In genomic region chr4:119501740-119502139, GRCh38 we compare ENCODE assay signal across 29 cellular contexts.
"Had no signal": no experiment of that assay in that cellular context is flagged by ENCODE, and none has a peak within 500 bp of the region (broad histone marks: within the 10 kb centered on the region; RNA-seq: fewer than 3 reads in every experiment).

No MANE protein-coding gene starts in this region.

- H3K4me1 ChIP-seq: breast epithelium, esophagus squamous epithelium, heart right ventricle had no signal

- H3K9me3 Mint-ChIP-seq: activated CD4-positive, alpha-beta memory T cell treated with anti-CD3 and anti-CD28 coated beads for 36 hours; activated CD4-positive, alpha-beta T cell treated with anti-CD3 and anti-CD28 coated beads, Interleukin-2, amount 10 ng/mL, durations not matched to agents 24 days and 14 days; activated naive CD4-positive, alpha-beta T cell treated with anti-CD3 and anti-CD28 coated beads, Interleukin-2, amount 10 ng/mL, durations not matched to agents 7 days and 5 days; activated naive CD4-positive, alpha-beta T cell treated with anti-CD3 and anti-CD28 coated beads, Interleukin-2, amount 50 U/mL, for 72 hours; activated naive CD8-positive, alpha-beta T cell treated with anti-CD3 and anti-CD28 coated beads, Interleukin-2, amount 10 ng/mL, durations not matched to agents 7 days and 5 days; activated T-cell treated with anti-CD3 and anti-CD28 coated beads, Interleukin-2, amount 50 U/mL, for 24 hours; activated T-cell treated with anti-CD3 and anti-CD28 coated beads, Interleukin-2, amount 50 U/mL, for 72 hours; brain; central memory CD8-positive, alpha-beta T cell; dendritic cell treated with granulocyte-macrophage colony-stimulating factor and Interleukin-4, amounts not matched to agents 40 ng/mL and 50 ng/mL, for 4 days; effector memory CD8-positive, alpha-beta T cell had no signal

- H3K4me3 Mint-ChIP-seq: activated CD4-positive, alpha-beta memory T cell treated with anti-CD3 and anti-CD28 coated beads for 36 hours; activated CD4-positive, alpha-beta T cell treated with anti-CD3 and anti-CD28 coated beads for 36 hours; activated CD4-positive, alpha-beta T cell treated with anti-CD3 and anti-CD28 coated beads, Interleukin-2, amount 10 ng/mL, durations not matched to agents 24 days and 14 days; activated naive CD4-positive, alpha-beta T cell treated with anti-CD3 and anti-CD28 coated beads, Interleukin-2, amount 10 ng/mL, durations not matched to agents 7 days and 5 days; activated naive CD8-positive, alpha-beta T cell treated with anti-CD3 and anti-CD28 coated beads, Interleukin-2, amount 10 ng/mL, durations not matched to agents 7 days and 5 days; activated T-cell treated with anti-CD3 and anti-CD28 coated beads, Interleukin-2, amount 50 U/mL, for 24 hours; activated T-cell treated with anti-CD3 and anti-CD28 coated beads, Interleukin-2, amount 50 U/mL, for 72 hours; brain; central memory CD8-positive, alpha-beta T cell; dendritic cell treated with granulocyte-macrophage colony-stimulating factor and Interleukin-4, amounts not matched to agents 40 ng/mL and 50 ng/mL, for 4 days; effector memory CD8-positive, alpha-beta T cell had no signal

- H3K27ac Mint-ChIP-seq: activated CD4-positive, alpha-beta memory T cell treated with anti-CD3 and anti-CD28 coated beads for 36 hours; activated CD4-positive, alpha-beta T cell treated with anti-CD3 and anti-CD28 coated beads for 36 hours; activated CD4-positive, alpha-beta T cell treated with anti-CD3 and anti-CD28 coated beads, Interleukin-2, amount 10 ng/mL, durations not matched to agents 24 days and 14 days; activated naive CD4-positive, alpha-beta T cell treated with anti-CD3 and anti-CD28 coated beads, Interleukin-2, amount 10 ng/mL, durations not matched to agents 7 days and 5 days; activated naive CD8-positive, alpha-beta T cell treated with anti-CD3 and anti-CD28 coated beads, Interleukin-2, amount 10 ng/mL, durations not matched to agents 7 days and 5 days; activated T-cell treated with anti-CD3 and anti-CD28 coated beads, Interleukin-2, amount 50 U/mL, for 24 hours; activated T-cell treated with anti-CD3 and anti-CD28 coated beads, Interleukin-2, amount 50 U/mL, for 72 hours; brain; dendritic cell treated with granulocyte-macrophage colony-stimulating factor and Interleukin-4, amounts not matched to agents 40 ng/mL and 50 ng/mL, for 4 days; effector memory CD8-positive, alpha-beta T cell had no signal

- H3K36me3 Mint-ChIP-seq: activated naive CD4-positive, alpha-beta T cell treated with anti-CD3 and anti-CD28 coated beads, Interleukin-2, amount 50 U/mL, for 72 hours had no signal

- H3K4me3 ChIP-seq: ascending aorta, breast epithelium, coronary artery, dorsolateral prefrontal cortex, esophagus squamous epithelium, gastroesophageal sphincter, heart right ventricle had no signal

- H3K9me3 ChIP-seq: ascending aorta, breast epithelium, esophagus squamous epithelium, gastroesophageal sphincter, heart right ventricle had no signal

- H3K36me3 ChIP-seq: breast epithelium had no signal

- FAIRE-seq: endometrium had no signal

- H3K27me3 ChIP-seq: ascending aorta, breast epithelium, dorsolateral prefrontal cortex, esophagus squamous epithelium, gastroesophageal sphincter, heart right ventricle had no signal

- H3K4me1 Mint-ChIP-seq: activated CD4-positive, alpha-beta T cell treated with anti-CD3 and anti-CD28 coated beads for 36 hours; central memory CD8-positive, alpha-beta T cell had no signal

- H3K27ac ChIP-seq: breast epithelium, coronary artery, dorsolateral prefrontal cortex, epithelial cell of prostate, esophagus squamous epithelium, heart right ventricle had no signal

- DNase-seq: activated CD4-positive, alpha-beta memory T cell treated with anti-CD3 and anti-CD28 coated beads for 36 hours; activated CD4-positive, alpha-beta T cell treated with anti-CD3 and anti-CD28 coated beads for 36 hours; activated CD4-positive, alpha-beta T cell treated with anti-CD3 and anti-CD28 coated beads, Interleukin-2, amount 10 ng/mL, durations not matched to agents 24 days and 14 days; activated CD4-positive, CD25-positive, alpha-beta regulatory T cell; activated CD4-positive, CD25-positive, alpha-beta regulatory T cell treated with anti-CD3 and anti-CD28 coated beads, Interleukin-2, amount 50 U/mL, for 72 hours; activated CD8-positive, alpha-beta memory T cell treated with anti-CD3 and anti-CD28 coated beads, Interleukin-2, amount 50 U/mL, for 48 hours; activated gamma-delta T cell; activated naive CD4-positive, alpha-beta T cell; activated naive CD4-positive, alpha-beta T cell treated with anti-CD3 and anti-CD28 coated beads, Interleukin-2, amount 10 ng/mL, durations not matched to agents 7 days and 5 days; activated naive CD8-positive, alpha-beta T cell treated with anti-CD3 and anti-CD28 coated beads, Interleukin-2, amount 10 ng/mL, durations not matched to agents 7 days and 5 days; activated T-cell treated with anti-CD3 and anti-CD28 coated beads for 4 hours; activated T-cell treated with anti-CD3 and anti-CD28 coated beads, Interleukin-2, amount 50 U/mL, for 24 hours; activated T-cell treated with anti-CD3 and anti-CD28 coated beads, Interleukin-2, amount 50 U/mL, for 72 hours; dorsolateral prefrontal cortex; effector memory CD8-positive, alpha-beta T cell; esophagus squamous epithelium; foreskin melanocyte; heart right ventricle; T-helper 2 cell had no signal

- H3K27me3 Mint-ChIP-seq: activated CD4-positive, alpha-beta memory T cell treated with anti-CD3 and anti-CD28 coated beads for 36 hours; activated CD4-positive, alpha-beta T cell treated with anti-CD3 and anti-CD28 coated beads for 36 hours; activated CD4-positive, alpha-beta T cell treated with anti-CD3 and anti-CD28 coated beads, Interleukin-2, amount 10 ng/mL, durations not matched to agents 24 days and 14 days; activated naive CD4-positive, alpha-beta T cell treated with anti-CD3 and anti-CD28 coated beads, Interleukin-2, amount 10 ng/mL, durations not matched to agents 7 days and 5 days; activated naive CD8-positive, alpha-beta T cell treated with anti-CD3 and anti-CD28 coated beads, Interleukin-2, amount 10 ng/mL, durations not matched to agents 7 days and 5 days; activated T-cell treated with anti-CD3 and anti-CD28 coated beads, Interleukin-2, amount 50 U/mL, for 24 hours; brain; central memory CD8-positive, alpha-beta T cell; dendritic cell treated with granulocyte-macrophage colony-stimulating factor and Interleukin-4, amounts not matched to agents 40 ng/mL and 50 ng/mL, for 4 days; effector memory CD8-positive, alpha-beta T cell had no signal
